In the genomic region with DNA sequence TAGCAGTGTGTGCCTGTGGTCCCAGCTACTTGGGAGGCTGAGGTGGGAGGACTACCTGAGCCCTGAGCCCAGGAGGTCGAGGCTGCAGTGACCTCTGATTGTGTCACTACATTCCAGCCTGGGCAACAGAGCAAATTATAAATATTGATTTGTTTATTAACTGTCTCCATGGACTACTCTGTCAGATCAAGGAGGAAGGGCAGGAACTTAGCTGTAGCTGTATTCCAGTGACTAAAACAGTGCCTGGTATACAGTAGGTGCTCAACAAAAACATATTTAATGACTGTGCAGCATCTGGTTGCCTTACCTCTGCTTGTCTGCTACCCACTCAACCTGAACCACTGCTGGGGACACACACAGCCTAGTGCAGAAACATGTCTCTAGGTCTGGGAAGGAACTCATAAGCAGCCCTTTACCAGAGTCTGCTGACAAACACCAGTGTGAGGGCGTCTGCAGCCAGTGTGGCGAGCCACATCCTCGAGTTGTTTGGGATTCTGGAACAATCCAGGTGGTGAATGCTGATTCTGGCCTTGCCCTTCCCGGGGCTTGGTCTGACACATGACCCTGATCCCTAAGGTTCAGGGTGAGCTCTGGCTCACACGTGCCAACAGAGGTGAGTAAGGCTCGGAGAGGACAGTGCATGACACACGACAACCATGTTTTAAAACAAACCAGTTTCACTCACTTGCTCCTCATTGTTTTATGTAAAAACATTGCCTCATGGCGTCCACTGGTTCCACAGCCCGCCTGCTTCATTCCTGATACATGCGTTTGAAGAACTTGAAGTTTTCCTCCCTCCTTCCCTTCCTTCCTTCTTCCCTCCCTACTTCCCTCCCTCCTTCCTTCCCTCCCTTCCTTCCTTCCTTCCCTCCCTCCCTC, we compare ENCODE assay signal across 19 cellular contexts.
DNase-seq lines count a peak whose midpoint lies in the region; ATAC-seq, FAIRE-seq and TF ChIP-seq lines count a peak whose summit lies in the region.
"Had no signal": no experiment of that assay in that cellular context is flagged by ENCODE, and none has a peak within 500 bp of the region (broad histone marks: within the 10 kb centered on the region; RNA-seq: fewer than 3 reads in every experiment).

No MANE protein-coding gene starts in this region.

- H3K79me2 ChIP-seq in GM23338 (replicated peaks; ENCODE audit: insufficient read depth): no peaks in the 10 kb centered on the region
- no peaks in the 10 kb centered on the region for H3K79me2 ChIP-seq in OCI-LY1 (ENCODE audit: insufficient read depth, low read length)
- no peaks in the 10 kb centered on the region for H3K79me2 ChIP-seq in H1 (ENCODE audit: control insufficient read depth in 1 of 2, insufficient read depth in 2 of 2, low read length in 2 of 2)

- H2BK12ac ChIP-seq in H1 (ENCODE audit: low read depth, low read length) (peak overlapping the region; percentile 94), neuronal stem cell (ENCODE audit: low read length) (no peak overlapping the region)

- POLR2A ChIA-PET in H1 (lab: Charles Lee; ENCODE audit: partially characterized antibody): interaction anchor here (0.6 kb wide), 1 partner anchor 765 kb away, joined by 3 read pairs; no protein-coding TSS in a partner anchor

- no peaks in the 10 kb centered on the region for H4K20me1 ChIP-seq in GM23338 (replicated peaks; ENCODE audit: insufficient read depth)
- no peaks in the 10 kb centered on the region for H4K20me1 ChIP-seq in OCI-LY1 (ENCODE audit: insufficient read depth, low read length)
- no peaks in the 10 kb centered on the region for H4K20me1 ChIP-seq in H1 (replicated peaks in 1 of 2; ENCODE audit: control insufficient read depth in 1 of 2, insufficient read depth in 2 of 2, low read length in 2 of 2)
- H4K20me1 ChIP-seq: BLaER1 had no signal

- H3K4ac ChIP-seq in H1 (replicated peaks; ENCODE audit: insufficient read length, low read depth, low read length) (no peak overlapping the region), neuronal stem cell (ENCODE audit: low read length) (no peak overlapping the region)

- in situ Hi-C loops in transverse colon (cut with MboI; ENCODE audit: low pct_ligation_motif_present in 1 of 4, low pct_unique_long_range_greater_than_20kb in 1 of 4, low sequenced_read_pairs in 3 of 4): no loop called here

- TF ChIP-seq CTCF in GM23338 (conservative IDR thresholded peaks at IDR 0.05; ENCODE audit: low read depth in 2 of 2) (no peak), OCI-LY1 (IDR thresholded peaks at IDR 0.05; ENCODE audit: low read length) (no peak), H1 (IDR thresholded peaks at IDR 0.05; ENCODE audit: control extremely low read depth in 1 of 3, insufficient read depth in 1 of 3, low read depth in 1 of 3, low read length in 3 of 3) (no peak), transverse colon (IDR thresholded peaks at IDR 0.05) (no peak), esophagus muscularis mucosa (IDR thresholded peaks at IDR 0.05) (no peak)

- no peaks in the 10 kb centered on the region for H3K9me3 Mint-ChIP-seq in GM23338
- H3K9me3 Mint-ChIP-seq: central memory CD8-positive, alpha-beta T cell; endodermal cell had no signal

- no peak for TF ChIP-seq RAD21 in H1 (IDR thresholded peaks at IDR 0.05 in 1 of 2, conservative IDR thresholded peaks at IDR 0.05 in 1 of 2; ENCODE audit: low read depth in 2 of 2, low read length in 2 of 2)

- no peak overlapping the region for H3K23ac ChIP-seq in H1 (ENCODE audit: insufficient read length)
- no peak overlapping the region for H3K23ac ChIP-seq in neuronal stem cell (ENCODE audit: low read depth, low read length, poor library complexity)

- 82% methylated on average over 11 of the region's 11 CpGs; no CpG with 5 or more reads in 1 of the 2 experiments for WGBS in H1 (ENCODE audit: extremely low coverage in 1 of 2, insufficient coverage in 1 of 2, insufficient read length in 1 of 2, insufficient replicate concordance in 2 of 2, low coverage in 1 of 2, low lambda C conversion rate in 2 of 2, missing lambda C conversion rate in 1 of 2), 2 experiments
- no CpG with 5 or more reads among the region's 11 CpGs for WGBS in neuronal stem cell (ENCODE audit: extremely low coverage in 2 of 2, insufficient read length in 2 of 2, insufficient replicate concordance in 1 of 2), 2 donors
- WGBS in transverse colon (ENCODE audit: low coverage in 1 of 2), 2 donors: 74 to 91% methylated on average over 5 to 11 of the region's 11 CpGs
- 87% methylated on average over 11 of the region's 11 CpGs for WGBS in esophagus muscularis mucosa

- FAIRE-seq in H1 (lab: Jason Lieb, UNC): no peak

- H3K4me3 ChIP-seq in GM23338: no peak overlapping the region
- H3K4me3 ChIP-seq in OCI-LY1 (ENCODE audit: low read depth, low read length, poor library complexity, severe bottlenecking): no peak overlapping the region
- no peak overlapping the region for H3K4me3 ChIP-seq in H1 (ENCODE audit: extremely low read depth in 1 of 4, insufficient read depth in 2 of 4, low read depth in 3 of 4, low read length in 4 of 4)
- H3K4me3 ChIP-seq in neuronal stem cell (ENCODE audit: low read length in 2 of 2): no peak overlapping the region
- H3K4me3 ChIP-seq in transverse colon: no peak overlapping the region
- H3K4me3 ChIP-seq in esophagus muscularis mucosa: no peak overlapping the region
- H3K4me3 ChIP-seq: BLaER1, gastrocnemius medialis, spleen, stomach had no signal

- no peak for TF ChIP-seq EP300 in H1 (IDR thresholded peaks at IDR 0.05; ENCODE audit: borderline replicate concordance in 1 of 2, low read depth in 2 of 2, low read length in 2 of 2)
- no peak for TF ChIP-seq EP300 in transverse colon (IDR thresholded peaks at IDR 0.05; ENCODE audit: low read depth)
- TF ChIP-seq EP300 in esophagus muscularis mucosa (IDR thresholded peaks at IDR 0.05): no peak

- CTCF ChIA-PET in H1 (lab: Charles Lee; ENCODE audit: partially characterized antibody): interaction anchor here (0.7 to 2.1 kb wide), 3 partner anchors 53 to 214 kb away, joined by 3 to 9 read pairs (median 4); no protein-coding TSS in a partner anchor

- peak overlapping the region; percentile 7 for H4K5ac ChIP-seq in H1 (ENCODE audit: insufficient read length, low read depth, low read length)

- H2BK15ac ChIP-seq in H1 (ENCODE audit: low read length): peak overlapping the region; percentile 74; the same call in 1 of the 2 replicates
- H2BK15ac ChIP-seq in neuronal stem cell (ENCODE audit: low read length): no peak overlapping the region

- H4K91ac ChIP-seq in H1 (replicated peaks; ENCODE audit: insufficient read length, low read length) (peak overlapping the region; percentile 59), neuronal stem cell (ENCODE audit: low read depth, low read length, poor library complexity) (no peak overlapping the region)

- no peaks in the 10 kb centered on the region for H3K9me2 ChIP-seq in GM23338 (ENCODE audit: insufficient read depth)
- H3K9me2 ChIP-seq in OCI-LY1 (ENCODE audit: low read depth, low read length): no peaks in the 10 kb centered on the region

- H2BK5ac ChIP-seq in H1 (ENCODE audit: low read depth, low read length): peak overlapping the region; percentile 92
- H2BK5ac ChIP-seq in neuronal stem cell (ENCODE audit: low read length): no peak overlapping the region

- DNase-seq in GM23338 (ENCODE audit: low spot score): peak; percentile 12
- no peak for DNase-seq in H1 (ENCODE audit: low read depth in 1 of 2, low spot score in 2 of 2)
- DNase-seq in neuronal stem cell (ENCODE audit: low spot score): no peak
- DNase-seq in transverse colon: no peak
- DNase-seq in stimulated activated CD4-positive, alpha-beta T cell treated with anti-CD3 and anti-CD28 coated beads, Interleukin-4, amount 100 ng/mL, for 1 hour: no peak
- DNase-seq in esophagus muscularis mucosa (ENCODE audit: extremely low spot score): no peak
- DNase-seq: activated CD8-positive, alpha-beta memory T cell treated with anti-CD3 and anti-CD28 coated beads, Interleukin-2, amount 50 U/mL, for 4 hours; gastrocnemius medialis; KBM-7; NCI-H1436; spleen; stomach had no signal

- H2AFZ ChIP-seq in GM23338 (peak overlapping the region; percentile 72; the same call in 1 of the 2 replicates), OCI-LY1 (ENCODE audit: low read length) (0 out of 2 replicates have a peak overlapping the region, but pooled peaks have one; percentile 29), H1 (ENCODE audit: low read length) (peak overlapping the region; percentile 74), neuronal stem cell (ENCODE audit: low read length) (peak overlapping the region; percentile 70)

- intact Hi-C loops in transverse colon (cut with DNase I; ENCODE audit: low total_unique reads): no loop called here
- intact Hi-C loops in esophagus muscularis mucosa (cut with DNase I): no loop called here

- H3K36me3 ChIP-seq in GM23338 (ENCODE audit: insufficient read depth) (no peaks in the 10 kb centered on the region), OCI-LY1 (ENCODE audit: insufficient read depth, low read length) (no peaks in the 10 kb centered on the region), H1 (ENCODE audit: control insufficient read depth in 2 of 4, insufficient read depth in 4 of 4, low read length in 3 of 4) (no peaks in the 10 kb centered on the region), neuronal stem cell (replicated peaks in 1 of 2; ENCODE audit: control insufficient read depth in 2 of 2, insufficient read depth in 2 of 2, low read length in 2 of 2) (no peaks in the 10 kb centered on the region), transverse colon (no peaks in the 10 kb centered on the region), esophagus muscularis mucosa (no peaks in the 10 kb centered on the region)
- H3K36me3 ChIP-seq: BLaER1, gastrocnemius medialis, spleen, stomach had no signal

- no peak overlapping the region for H3K4me3 Mint-ChIP-seq in GM23338
- H3K4me3 Mint-ChIP-seq: central memory CD8-positive, alpha-beta T cell; endodermal cell had no signal

- H4K8ac ChIP-seq in H1 (ENCODE audit: extremely low read depth, insufficient read depth, low read length): no peak overlapping the region
- no peak overlapping the region for H4K8ac ChIP-seq in neuronal stem cell (ENCODE audit: low read depth, low read length)

- peaks cover 44% of the 10 kb centered on the region for H3K4me1 Mint-ChIP-seq in GM23338

- H3K27me3 ChIP-seq in GM23338 (ENCODE audit: insufficient read depth) (no peaks in the 10 kb centered on the region), OCI-LY1 (ENCODE audit: insufficient read depth, low read length) (no peaks in the 10 kb centered on the region), H1 (replicated peaks in 1 of 4; ENCODE audit: control insufficient read depth in 3 of 4, extremely low read depth in 1 of 4, insufficient read depth in 3 of 4, low read length in 3 of 4) (no peaks in the 10 kb centered on the region; a peak in 1 of 7 replicates), neuronal stem cell (ENCODE audit: control insufficient read depth in 3 of 3, insufficient read depth in 3 of 3, low read depth in 1 of 3, low read length in 3 of 3) (no peaks in the 10 kb centered on the region), transverse colon (no peaks in the 10 kb centered on the region), esophagus muscularis mucosa (no peaks in the 10 kb centered on the region)
- H3K27me3 ChIP-seq: BLaER1, gastrocnemius medialis, spleen, stomach had no signal

- H3K27ac ChIP-seq in GM23338 (ENCODE audit: low read depth) (peak overlapping the region; percentile 40; the same call in 1 of the 2 replicates), OCI-LY1 (ENCODE audit: low read depth, low read length, poor library complexity, severe bottlenecking) (peak overlapping the region; percentile 98), H1 (ENCODE audit: low read depth, low read length) (peak overlapping the region; percentile 45; the same call in 1 of the 2 replicates), neuronal stem cell (replicated peaks; ENCODE audit: low read length) (no peak overlapping the region), transverse colon (no peak overlapping the region), esophagus muscularis mucosa (replicated peaks in 1 of 4) (no peak overlapping the region)
- H3K27ac ChIP-seq: BLaER1, gastrocnemius medialis, stomach, VCaP had no signal

- no peaks in the 10 kb centered on the region for H3K36me3 Mint-ChIP-seq in GM23338 (ENCODE audit: low read depth)

- H3K4me1 ChIP-seq in GM23338 (ENCODE audit: insufficient read depth): peaks cover 48% of the 10 kb centered on the region
- H3K4me1 ChIP-seq in OCI-LY1 (ENCODE audit: insufficient read depth, low read length, severe bottlenecking): peaks cover 72% of the 10 kb centered on the region
- peaks cover 10 to 26% (median 16%) of the 10 kb centered on the region in 4 experiments for H3K4me1 ChIP-seq in H1 (replicated peaks in 1 of 4; ENCODE audit: control insufficient read depth in 3 of 4, insufficient read depth in 4 of 4, low read length in 3 of 4)
- H3K4me1 ChIP-seq in neuronal stem cell (ENCODE audit: control insufficient read depth in 2 of 2, insufficient read depth in 1 of 2, low read depth in 1 of 2, low read length in 2 of 2): peaks cover 12 to 18% of the 10 kb centered on the region in 2 donors
- H3K4me1 ChIP-seq in transverse colon: peaks cover 0 to 15% (median 2%) of the 10 kb centered on the region in 4 donors
- peaks cover 4 to 19% (median 17%) of the 10 kb centered on the region in 4 donors for H3K4me1 ChIP-seq in esophagus muscularis mucosa

- H2BK120ac ChIP-seq in H1 (replicated peaks; ENCODE audit: low read depth, low read length): peak overlapping the region; percentile 0
- no peak overlapping the region for H2BK120ac ChIP-seq in neuronal stem cell (ENCODE audit: low read depth, low read length)

- H3K4me2 ChIP-seq in GM23338 (peak overlapping the region; percentile 50; the same call in 1 of the 2 replicates), OCI-LY1 (ENCODE audit: low read length) (peak overlapping the region; percentile 31; the same call in 1 of the 2 replicates), H1 (ENCODE audit: insufficient read depth in 1 of 2, low read depth in 2 of 2, low read length in 2 of 2) (no peak overlapping the region), neuronal stem cell (ENCODE audit: insufficient read depth, low read length, poor library complexity, severe bottlenecking) (no peak overlapping the region)

- peak overlapping the region; percentile 52 for H3K9ac ChIP-seq in OCI-LY1 (ENCODE audit: low read length)
- no peak overlapping the region; a peak in 1 of 7 replicates for H3K9ac ChIP-seq in H1 (replicated peaks in 1 of 4; ENCODE audit: extremely low read depth in 1 of 4, low read depth in 3 of 4, low read length in 3 of 4)
- H3K9ac ChIP-seq in neuronal stem cell (ENCODE audit: low read depth, low read length, poor library complexity): no peak overlapping the region
- H3K9ac ChIP-seq: BLaER1 had no signal

- no peak for ATAC-seq in GM23338
- ATAC-seq: gastrocnemius medialis, SK-N-SH treated with all-trans-retinoic acid at 6 μM for 48 hours had no signal

- H3K27me3 Mint-ChIP-seq in GM23338 (ENCODE audit: insufficient read depth, low read depth, poor library complexity): peaks cover 23% of the 10 kb centered on the region
- H3K27me3 Mint-ChIP-seq: central memory CD8-positive, alpha-beta T cell; progenitor cell of endocrine pancreas had no signal

- H3K14ac ChIP-seq in H1 (ENCODE audit: insufficient read length) (no peak overlapping the region), neuronal stem cell (ENCODE audit: low read length) (no peak overlapping the region)

- TF ChIP-seq POLR2A in H1 (IDR thresholded peaks at IDR 0.05; ENCODE audit: control extremely low read depth in 1 of 2, low read depth in 2 of 2, low read length in 2 of 2): no peak
- no peak for TF ChIP-seq POLR2A in transverse colon (IDR thresholded peaks at IDR 0.05)
- TF ChIP-seq POLR2A in esophagus muscularis mucosa (IDR thresholded peaks at IDR 0.05; ENCODE audit: low read depth): no peak

- no peak overlapping the region for H3K27ac Mint-ChIP-seq in GM23338
- H3K27ac Mint-ChIP-seq: progenitor cell of endocrine pancreas had no signal

- H3K9me3 ChIP-seq in OCI-LY1 (ENCODE audit: low read length) (no peaks in the 10 kb centered on the region), H1 (ENCODE audit: insufficient read depth in 2 of 2, low read depth in 1 of 2, low read length in 1 of 2) (no peaks in the 10 kb centered on the region), neuronal stem cell (replicated peaks in 1 of 2; ENCODE audit: control insufficient read depth in 2 of 2, insufficient read depth in 1 of 2, low read depth in 1 of 2, low read length in 2 of 2) (no peaks in the 10 kb centered on the region), transverse colon (no peaks in the 10 kb centered on the region), esophagus muscularis mucosa (no peaks in the 10 kb centered on the region)
- H3K9me3 ChIP-seq: BLaER1, gastrocnemius medialis, spleen, stomach had no signal

- H3K79me1 ChIP-seq in H1 (ENCODE audit: low read depth, low read length): no peaks in the 10 kb centered on the region
- H3K79me1 ChIP-seq in neuronal stem cell (ENCODE audit: low read depth, low read length): no peaks in the 10 kb centered on the region

- H3K18ac ChIP-seq in H1 (ENCODE audit: extremely low read depth, low read length) (peak overlapping the region; percentile 71), neuronal stem cell (ENCODE audit: low read length) (peak overlapping the region; percentile 46)

- H2BK20ac ChIP-seq in H1 (ENCODE audit: low read length): peak overlapping the region; percentile 63; the same call in 1 of the 2 replicates

- H3K56ac ChIP-seq in H1 (replicated peaks; ENCODE audit: insufficient read length, low read depth, low read length): no peak overlapping the region

- H2AK5ac ChIP-seq in H1 (ENCODE audit: low read depth, low read length) (no peak overlapping the region; the same call in 1 of the 2 replicates), neuronal stem cell (ENCODE audit: low read depth, low read length) (no peak overlapping the region)

- peaks cover 20% of the 10 kb centered on the region for H3F3A ChIP-seq in GM23338 (replicated peaks; ENCODE audit: low read depth)
- H3F3A ChIP-seq in OCI-LY1 (ENCODE audit: insufficient read depth, low read length): peaks cover 6% of the 10 kb centered on the region; the same call in 1 of the 2 replicates

- H3K23me2 ChIP-seq in H1 (ENCODE audit: low read depth, low read length): peaks cover 3% of the 10 kb centered on the region

Comparison
In these comparisons a context has a peak if more than half of its experiments do, and no peak if none do; other contexts are left out.
1. H3K27ac ChIP-seq: peak in GM23338 (single experiment), OCI-LY1 (single experiment) and H1 (single experiment); none in neuronal stem cell (single experiment), transverse colon (0 of 4) and esophagus muscularis mucosa (0 of 4).
2. H3K4me2 ChIP-seq: peak in GM23338 (single experiment) and OCI-LY1 (single experiment); none in H1 (0 of 2) and neuronal stem cell (single experiment).
3. Peak in every context shown above with its lines, with median percentiles within 50 percentile points of each other: H2AFZ ChIP-seq.